In the genomic region with DNA sequence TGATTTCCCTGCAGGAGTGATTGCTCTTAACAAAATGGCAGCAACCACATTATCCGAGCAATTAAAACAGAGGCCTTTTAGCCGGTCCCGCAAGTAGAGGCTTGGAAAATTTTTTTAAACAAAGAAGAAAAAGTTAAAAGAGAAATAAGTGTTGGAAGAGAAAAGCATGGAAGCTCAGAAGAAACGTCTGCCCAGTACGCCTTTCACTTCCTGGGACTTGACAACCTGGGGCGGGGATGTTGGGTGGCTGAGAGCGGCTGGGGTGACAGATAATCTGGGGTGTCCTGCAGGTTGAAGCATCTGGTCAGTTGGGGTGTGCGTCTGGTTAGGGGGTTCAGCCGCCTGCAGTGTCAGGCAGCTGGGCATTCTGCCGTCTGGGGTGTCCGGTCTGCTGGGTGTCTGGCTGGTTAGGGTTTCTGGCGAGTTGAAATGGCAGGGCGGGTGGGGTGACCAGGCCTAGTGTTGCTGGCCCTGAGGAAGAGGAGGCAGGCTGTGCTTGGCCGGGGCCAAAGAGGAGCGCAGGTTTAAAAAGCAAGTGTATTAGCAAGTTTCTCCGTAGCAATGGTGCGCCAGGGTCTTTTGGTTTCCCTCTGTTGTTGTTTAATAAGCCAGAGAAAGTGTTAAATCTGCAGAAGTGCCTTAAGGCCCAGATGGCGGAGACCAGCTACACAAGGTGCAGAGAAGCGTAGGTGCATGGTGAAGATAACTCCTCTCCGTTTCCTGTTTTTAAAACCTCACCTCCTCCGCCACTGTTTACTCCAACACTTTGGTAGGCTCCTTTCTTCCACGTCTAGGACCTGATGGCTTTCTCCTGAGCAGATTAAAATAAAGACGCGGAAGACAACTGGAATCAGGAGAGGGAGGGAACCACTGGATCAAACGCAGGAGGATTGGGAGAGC, we compare ENCODE assay signal across 13 cellular contexts. TPM values are rescaled to one million over a fixed set of nuclear protein-coding genes. Genes with fewer than 3 reads are reported as not detected.
DNase-seq lines count a peak whose midpoint lies in the region; ATAC-seq and TF ChIP-seq lines count a peak whose summit lies in the region.
"Had no signal": no experiment of that assay in that cellular context is flagged by ENCODE, and none has a peak within 500 bp of the region (broad histone marks: within the 10 kb centered on the region; RNA-seq: fewer than 3 reads in every experiment).

No MANE protein-coding gene starts in this region.

- H3K27ac Mint-ChIP-seq in CD8-positive, alpha-beta memory T cell, result peak overlapping the region in 3 of 8 donors; percentile 7 to 70 (median 68)
- peak overlapping the region; percentile 21 for H3K27ac Mint-ChIP-seq in nephron progenitor cell

- peaks cover 0 to 4% (median 2%) of the 10 kb centered on the region in 3 donors for H3K36me3 Mint-ChIP-seq in CD8-positive, alpha-beta memory T cell
- H3K36me3 Mint-ChIP-seq in nephron progenitor cell (ENCODE audit: low read depth), result no peaks in the 10 kb centered on the region

- no peak for DNase-seq in CD8-positive, alpha-beta memory T cell
- DNase-seq in cardiac fibroblast (ENCODE audit: low read depth in 2 of 2), result peak in 1 of 2 donors; percentile 15
- peak; percentile 5 for DNase-seq in nephron progenitor cell
- no peak for DNase-seq in foreskin melanocyte
- no peak for DNase-seq in OCI-M1 (lab: John Stamatoyannopoulos, UW)
- DNase-seq: esophagus squamous epithelium; naive thymus-derived CD8-positive, alpha-beta T cell; NCI-H345; Peyer's patch had no signal

- peak overlapping the region in 5 of 7 donors; percentile 23 to 80 (median 45) for H3K4me3 Mint-ChIP-seq in CD8-positive, alpha-beta memory T cell
- H3K4me3 Mint-ChIP-seq in nephron progenitor cell, result no peak overlapping the region

- H3K27me3 Mint-ChIP-seq in CD8-positive, alpha-beta memory T cell, result peaks cover 85 to 91% of the 10 kb centered on the region in 2 donors
- peaks cover 98% of the 10 kb centered on the region for H3K27me3 Mint-ChIP-seq in nephron progenitor cell (ENCODE audit: low read depth, poor library complexity)

- H3K27me3 ChIP-seq in ACC112 (ENCODE audit: insufficient read depth, low read length), result no peaks in the 10 kb centered on the region
- H3K27me3 ChIP-seq in CD8-positive, alpha-beta memory T cell (ENCODE audit: insufficient read depth, low read length, poor library complexity, severe bottlenecking), result peaks cover 75% of the 10 kb centered on the region

- peak overlapping the region; percentile 62 for H2AFZ ChIP-seq in ACC112 (ENCODE audit: low read length, unreplicated experiment)

- peaks cover 17% of the 10 kb centered on the region for H3K4me1 ChIP-seq in ACC112 (ENCODE audit: control insufficient read depth, insufficient read depth, low read length, unreplicated experiment)
- no peaks in the 10 kb centered on the region for H3K4me1 ChIP-seq in CD8-positive, alpha-beta memory T cell (ENCODE audit: insufficient read depth, low read length)

- H3K4me3 ChIP-seq in ACC112 (ENCODE audit: low read depth, low read length), result peak overlapping the region; percentile 96
- no peak overlapping the region for H3K4me3 ChIP-seq in CD8-positive, alpha-beta memory T cell (ENCODE audit: low read length)
- peak overlapping the region; percentile 13 to 39 for H3K4me3 ChIP-seq in cardiac fibroblast (replicated peaks in 1 of 2; ENCODE audit: low read depth in 2 of 2, low read length in 2 of 2)

- CTCF ChIA-PET in CD8-positive, alpha-beta memory T cell (lab: Charles Lee), result no interaction called here

- peaks cover 32% of the 10 kb centered on the region for H3K79me2 ChIP-seq in ACC112 (ENCODE audit: control insufficient read depth, insufficient read depth, low read length, unreplicated experiment)

- no peaks in the 10 kb centered on the region for H3K36me3 ChIP-seq in ACC112 (ENCODE audit: insufficient read depth, low read length)
- H3K36me3 ChIP-seq in CD8-positive, alpha-beta memory T cell (ENCODE audit: insufficient read depth, low read length), result no peaks in the 10 kb centered on the region
- H3K36me3 ChIP-seq: esophagus squamous epithelium, Peyer's patch had no signal

- POLR2A ChIA-PET in CD8-positive, alpha-beta memory T cell (lab: Charles Lee), result no interaction called here

- peak overlapping the region; percentile 75 for H3K27ac ChIP-seq in ACC112 (ENCODE audit: low read depth, low read length)
- no peak overlapping the region for H3K27ac ChIP-seq in CD8-positive, alpha-beta memory T cell (ENCODE audit: low read depth, low read length)
- H3K27ac ChIP-seq: esophagus squamous epithelium had no signal

- H3K9me3 ChIP-seq in CD8-positive, alpha-beta memory T cell (ENCODE audit: low read length), result peaks cover 3% of the 10 kb centered on the region
- H3K9me3 ChIP-seq: esophagus squamous epithelium, Peyer's patch had no signal

- peaks cover 22 to 35% (median 23%) of the 10 kb centered on the region in 3 donors for H3K4me1 Mint-ChIP-seq in CD8-positive, alpha-beta memory T cell
- peaks cover 52% of the 10 kb centered on the region for H3K4me1 Mint-ChIP-seq in nephron progenitor cell

- TF ChIP-seq CTCF in cardiac fibroblast (IDR thresholded peaks at IDR 0.05; ENCODE audit: low read depth, low read length) (no peak), nephron progenitor cell (IDR thresholded peaks at IDR 0.05) (no peak)

- no peak for ATAC-seq in GM19328 (IDR thresholded peaks at IDR 0.05; ENCODE audit: unreplicated experiment)
- ATAC-seq: naive thymus-derived CD8-positive, alpha-beta T cell had no signal

- peaks cover 8 to 26% (median 16%) of the 10 kb centered on the region in 5 donors for H3K9me3 Mint-ChIP-seq in CD8-positive, alpha-beta memory T cell
- peaks cover 7% of the 10 kb centered on the region for H3K9me3 Mint-ChIP-seq in nephron progenitor cell
- H3K9me3 Mint-ChIP-seq: central memory CD8-positive, alpha-beta T cell had no signal

RNA-seq across cellular contexts. Expression of a gene that starts 5.6 kb away (rescaled TPM):
- total RNA-seq in CD8-positive, alpha-beta memory T cell, result not detected
- not detected for polyA plus RNA-seq in CD8-positive, alpha-beta memory T cell
- total RNA-seq: naive thymus-derived CD8-positive, alpha-beta T cell had no signal
- polyA plus RNA-seq: keratinocyte; naive thymus-derived CD8-positive, alpha-beta T cell had no signal
